18 cellular contexts compared by ENCODE assay signal in genomic region chr6:127946388-127946787, GRCh38. TPM values are rescaled to one million over a fixed set of nuclear protein-coding genes. Genes with fewer than 3 reads are reported as not detected.
A peak's percentile ranks its signal among the peaks of the same experiment; 100 is the strongest.
DNase-seq lines count a peak whose midpoint lies in the region; ATAC-seq lines count a peak whose summit lies in the region.
"Had no signal": no experiment of that assay in that cellular context is flagged by ENCODE, and none has a peak within 500 bp of the region (broad histone marks: within the 10 kb centered on the region; RNA-seq: fewer than 3 reads in every experiment).

No MANE protein-coding gene starts in this region.

- H3K4me3 Mint-ChIP-seq in activated naive CD4-positive, alpha-beta T cell treated with anti-CD3 and anti-CD28 coated beads for 36 hours: no peak overlapping the region
- H3K4me3 Mint-ChIP-seq: CD4-positive, CD25-positive, alpha-beta regulatory T cell had no signal

- CTCF ChIA-PET in activated naive CD4-positive, alpha-beta T cell treated with anti-CD3 and anti-CD28 coated beads for 36 hours (lab: Charles Lee): interaction anchor here (0.7 kb wide), 1 partner anchor 92 kb away, joined by 3 read pairs; no protein-coding TSS in a partner anchor

- intact Hi-C loops in activated naive CD4-positive, alpha-beta T cell treated with anti-CD3 and anti-CD28 coated beads for 36 hours (cut with micrococcal nuclease): no loop called here

- no peak for ATAC-seq in activated CD4-positive, CD25-positive, alpha-beta regulatory T cell treated with anti-CD3 and anti-CD28 coated beads, Interleukin-2, amount 50 U/mL, for 24 hours

- peaks cover 52% of the 10 kb centered on the region for H3K4me1 Mint-ChIP-seq in activated naive CD4-positive, alpha-beta T cell treated with anti-CD3 and anti-CD28 coated beads for 36 hours (ENCODE audit: low read depth)

- peak overlapping the region; percentile 7 for H3K27ac Mint-ChIP-seq in activated naive CD4-positive, alpha-beta T cell treated with anti-CD3 and anti-CD28 coated beads for 36 hours
- H3K27ac Mint-ChIP-seq: CD4-positive, CD25-positive, alpha-beta regulatory T cell had no signal

- H3K9me3 Mint-ChIP-seq in activated naive CD4-positive, alpha-beta T cell treated with anti-CD3 and anti-CD28 coated beads for 36 hours: peaks cover 12% of the 10 kb centered on the region

- in situ Hi-C loops in Caki2 (cut with HindIII; ENCODE audit: low pct_unique_long_range_greater_than_20kb, low sequenced_read_pairs): no loop called here

- no peak for DNase-seq in activated naive CD4-positive, alpha-beta T cell treated with anti-CD3 and anti-CD28 coated beads for 36 hours
- no peak for DNase-seq in activated naive CD4-positive, alpha-beta T cell (lab: John Stamatoyannopoulos, UW)
- DNase-seq in Caki2 (ENCODE audit: low read depth) (peak; percentile 16), RKO (ENCODE audit: low spot score) (peak; percentile 12), kidney tubule cell (ENCODE audit: low spot score) (peak; percentile 14), NCI-H748 (lab: John Stamatoyannopoulos, UW; ENCODE audit: unreplicated experiment) (no peak)
- DNase-seq: CD4-positive, CD25-positive, alpha-beta regulatory T cell; DND-41; GM23248; IMR-90; NCI-H1105; NCI-H146; NCI-H2029; NCI-H2227 treated with DMSO at 0.1 percent for 48 hours; NCI-H510A; NCI-H748 treated with DMSO at 0.1 percent for 48 hours had no signal

- no peaks in the 10 kb centered on the region for H3K27me3 Mint-ChIP-seq in activated naive CD4-positive, alpha-beta T cell treated with anti-CD3 and anti-CD28 coated beads for 36 hours (ENCODE audit: low read depth)
- H3K27me3 Mint-ChIP-seq: CD4-positive, CD25-positive, alpha-beta regulatory T cell had no signal

- H3K36me3 Mint-ChIP-seq in activated naive CD4-positive, alpha-beta T cell treated with anti-CD3 and anti-CD28 coated beads for 36 hours (ENCODE audit: low read depth): peaks cover 4% of the 10 kb centered on the region
- H3K36me3 Mint-ChIP-seq: CD4-positive, CD25-positive, alpha-beta regulatory T cell had no signal

RNA-seq across cellular contexts. Expression of gene THEMIS, which starts 45.5 kb away (rescaled TPM):
- total RNA-seq in activated naive CD4-positive, alpha-beta T cell treated with anti-CD3 and anti-CD28 coated beads for 36 hours: 1 to 10 TPM; 7.0 to 7.4 TPM
- 0.07 TPM in 1 of 2 replicates, not detected in the other for total RNA-seq in Caki2 (2014; rRNA removed; shearing (Covaris generic); ENCODE audit: low replicate concordance)
- total RNA-seq: HT-29, IMR-90 had no signal

Comparison
In these comparisons a context has a peak if more than half of its experiments do, and no peak if none do; other contexts are left out.
1. DNase-seq: peak in Caki2 (single experiment), RKO (single experiment) and kidney tubule cell (single experiment); none in activated naive CD4-positive, alpha-beta T cell treated with anti-CD3 and anti-CD28 coated beads for 36 hours (single experiment), activated naive CD4-positive, alpha-beta T cell (0 of 4) and NCI-H748 (single experiment).